In genomic region chr7:155204744-155205367, GRCh38 we compare ENCODE assay signal across 1 cellular context.
TF ChIP-seq lines count a peak whose summit lies in the region.

No MANE protein-coding gene starts in this region.

TF ChIP-seq in K562, 482 proteins besides CTCF, POLR2A, EP300 and RAD21 (continued from another document and continues in another):
- no peak for TF ChIP-seq SP1 (CRISPR knock-in tag; IDR thresholded peaks at IDR 0.05)
- TF ChIP-seq MEIS2 (IDR thresholded peaks at IDR 0.05; ENCODE audit: partially characterized antibody), result no peak
- TF ChIP-seq THRB (CRISPR knock-in tag; conservative IDR thresholded peaks at IDR 0.05), result no peak
- TF ChIP-seq ZKSCAN1 (IDR thresholded peaks at IDR 0.05; ENCODE audit: low read depth, low read length), result no peak
- TF ChIP-seq L3MBTL2 (IDR thresholded peaks at IDR 0.05), result peak; percentile 100
- TF ChIP-seq NFE2 (IDR thresholded peaks at IDR 0.05; ENCODE audit: low read depth), result no peak
- no peak for TF ChIP-seq NFE2L1 (tag; IDR thresholded peaks at IDR 0.05; ENCODE audit: borderline replicate concordance, low read depth)
- 0 out of 2 replicates have a peak, but pooled peaks have one; percentile 5 for TF ChIP-seq ZNF766 (CRISPR knock-in tag; conservative IDR thresholded peaks at IDR 0.05)
- TF ChIP-seq SLC30A9 (CRISPR knock-in tag; IDR thresholded peaks at IDR 0.05), result no peak
- no peak for TF ChIP-seq MXI1 (IDR thresholded peaks at IDR 0.05; ENCODE audit: low read depth, low read length)
- peak; percentile 92 for TF ChIP-seq PRDM10 (IDR thresholded peaks at IDR 0.05; ENCODE audit: partially characterized antibody)
- no peak for TF ChIP-seq NCOA1 (IDR thresholded peaks at IDR 0.05; ENCODE audit: low read depth)
- no peak; the same call in 1 of the 2 replicates for TF ChIP-seq GABPA (tag; conservative IDR thresholded peaks at IDR 0.05; ENCODE audit: low read depth)
- TF ChIP-seq ZNF175 (CRISPR knock-in tag; IDR thresholded peaks at IDR 0.05; ENCODE audit: low read depth), result no peak
- no peak for TF ChIP-seq THAP12 (CRISPR knock-in tag; IDR thresholded peaks at IDR 0.05)
- 0 out of 2 replicates have a peak, but pooled peaks have one; percentile 7 for TF ChIP-seq TEAD2 (tag; IDR thresholded peaks at IDR 0.05)
- TF ChIP-seq SMAD2 (IDR thresholded peaks at IDR 0.05; ENCODE audit: low read depth, low read length), result no peak
- no peak for TF ChIP-seq AFF1 (IDR thresholded peaks at IDR 0.05; ENCODE audit: low read depth in 1 of 2, partially characterized antibody in 2 of 2)
- no peak for TF ChIP-seq CLOCK (CRISPR knock-in tag; IDR thresholded peaks at IDR 0.05; ENCODE audit: borderline replicate concordance)
- TF ChIP-seq NFATC3 (IDR thresholded peaks at IDR 0.05), result no peak
- peak; percentile 67; the same call in 1 of the 2 replicates for TF ChIP-seq ZNF668 (CRISPR knock-in tag; IDR thresholded peaks at IDR 0.05)
- TF ChIP-seq TEAD4 (IDR thresholded peaks at IDR 0.05; ENCODE audit: low read length), result no peak
- TF ChIP-seq TEAD4 (CRISPR knock-in tag; IDR thresholded peaks at IDR 0.05; ENCODE audit: borderline replicate concordance), result no peak
- TF ChIP-seq ATF7 (IDR thresholded peaks at IDR 0.05), result no peak
- TF ChIP-seq SPI1 (IDR thresholded peaks at IDR 0.05; ENCODE audit: borderline replicate concordance, low read depth, low read length), result no peak
- no peak for TF ChIP-seq EZH2 (IDR thresholded peaks at IDR 0.05; ENCODE audit: borderline replicate concordance, low read depth, low read length)
- peak; percentile 55; the same call in 1 of the 2 replicates for TF ChIP-seq PATZ1 (CRISPR knock-in tag; IDR thresholded peaks at IDR 0.05; ENCODE audit: borderline replicate concordance)
- TF ChIP-seq CSDE1 (IDR thresholded peaks at IDR 0.05), result 0 out of 4 replicates have a peak, but pooled peaks of 1 of the 2 experiments have one; percentile 15
- peak; percentile 83; the same call in 1 of the 2 replicates for TF ChIP-seq ZNF12 (CRISPR knock-in tag; IDR thresholded peaks at IDR 0.05)
- no peak for TF ChIP-seq ARID1B (IDR thresholded peaks at IDR 0.05)
- no peak for TF ChIP-seq ZNF699 (CRISPR knock-in tag; IDR thresholded peaks at IDR 0.05; ENCODE audit: insufficient replicate concordance)
- no peak for TF ChIP-seq PREB (CRISPR knock-in tag; IDR thresholded peaks at IDR 0.05)
- TF ChIP-seq MBD1 (CRISPR knock-in tag; IDR thresholded peaks at IDR 0.05), result peak; percentile 47; the same call in 1 of the 2 replicates
- TF ChIP-seq RBM15 (IDR thresholded peaks at IDR 0.05; ENCODE audit: insufficient read depth, low read length), result no peak
- TF ChIP-seq ETS2 (tag; IDR thresholded peaks at IDR 0.05; ENCODE audit: borderline replicate concordance, poor library complexity, severe bottlenecking), result no peak
- no peak for TF ChIP-seq TFAP4 (CRISPR knock-in tag; IDR thresholded peaks at IDR 0.05; ENCODE audit: borderline replicate concordance)
- TF ChIP-seq ZBTB9 (CRISPR knock-in tag; IDR thresholded peaks at IDR 0.05), result 0 out of 2 replicates have a peak, but pooled peaks have one; percentile 11
- no peak for TF ChIP-seq HMGN3 (IDR thresholded peaks at IDR 0.05; ENCODE audit: borderline replicate concordance, extremely low read depth, insufficient read length, low read depth, low read length)
